In genomic region chr17:45319239-45319703, GRCh38 we compare ENCODE assay signal across 11 cellular contexts. TPM values are rescaled to one million over a fixed set of nuclear protein-coding genes. Genes with fewer than 3 reads are reported as not detected.
DNase-seq lines count a peak whose midpoint lies in the region; ATAC-seq, FAIRE-seq and TF ChIP-seq lines count a peak whose summit lies in the region.
"Had no signal": no experiment of that assay in that cellular context is flagged by ENCODE, and none has a peak within 500 bp of the region (broad histone marks: within the 10 kb centered on the region; RNA-seq: fewer than 3 reads in every experiment).

No MANE protein-coding gene starts in this region.

- H3K36me3 Mint-ChIP-seq in GM23338 (ENCODE audit: low read depth), result no peaks in the 10 kb centered on the region

- no peak for ATAC-seq in GM23338
- ATAC-seq in esophagus mucosa, result peak; percentile 11
- ATAC-seq in left lobe of liver, result no peak
- no peak for ATAC-seq in GM19455 (IDR thresholded peaks at IDR 0.05; ENCODE audit: unreplicated experiment)
- ATAC-seq: psoas muscle had no signal

- H3K27ac ChIP-seq in GM23338 (ENCODE audit: low read depth) (no peak overlapping the region), SJSA1 (peak overlapping the region; percentile 86), rectal smooth muscle tissue (ENCODE audit: low read depth, low read length) (peak overlapping the region; percentile 47), kidney (ENCODE audit: low read depth in 2 of 2, low read length in 2 of 2) (peak overlapping the region in 1 of 2 donors; percentile 7)
- H3K27ac ChIP-seq: psoas muscle had no signal

- no peaks in the 10 kb centered on the region for H3K9me2 ChIP-seq in GM23338 (ENCODE audit: insufficient read depth)

- peaks cover 13% of the 10 kb centered on the region for H3K27me3 Mint-ChIP-seq in GM23338 (ENCODE audit: insufficient read depth, low read depth, poor library complexity)

- H3K4me1 ChIP-seq in GM23338 (ENCODE audit: insufficient read depth) (peaks cover 25% of the 10 kb centered on the region), SJSA1 (replicated peaks) (peaks cover 60% of the 10 kb centered on the region), rectal smooth muscle tissue (ENCODE audit: control insufficient read depth, insufficient read depth, low read length) (peaks cover 44% of the 10 kb centered on the region), kidney (ENCODE audit: control insufficient read depth in 1 of 2, insufficient read depth in 1 of 2, low read depth in 1 of 2, low read length in 2 of 2) (peaks cover 11 to 18% of the 10 kb centered on the region in 2 donors)

- H3K9me3 Mint-ChIP-seq in GM23338, result no peaks in the 10 kb centered on the region

- H3K9me3 ChIP-seq in SJSA1 (replicated peaks) (no peaks in the 10 kb centered on the region), kidney (ENCODE audit: control insufficient read depth in 1 of 2, low read length in 2 of 2) (no peaks in the 10 kb centered on the region)
- H3K9me3 ChIP-seq: psoas muscle had no signal

- H2AFZ ChIP-seq in GM23338, result no peak overlapping the region

- intact Hi-C loops in kidney (cut with DNase I), result no loop called here

- no peak overlapping the region for H3K4me2 ChIP-seq in GM23338

- H3K79me2 ChIP-seq in GM23338 (replicated peaks; ENCODE audit: insufficient read depth), result peaks cover 19% of the 10 kb centered on the region

- peak overlapping the region; percentile 39; the same call in 1 of the 3 replicates for H3K4me3 Mint-ChIP-seq in GM23338

- no peak for DNase-seq in GM23338 (ENCODE audit: low spot score)
- no peak for DNase-seq in SJSA1 (ENCODE audit: low read depth in 1 of 2, low spot score in 2 of 2)
- DNase-seq in left lobe of liver (ENCODE audit: low spot score), result no peak
- no peak for DNase-seq in SKM-1 treated with dmso at 0.1 percent for 144 hours (lab: John Stamatoyannopoulos, UW; ENCODE audit: unreplicated experiment)
- DNase-seq in kidney, result no peak
- DNase-seq: NCI-H2107, psoas muscle had no signal

- H3K27me3 ChIP-seq in GM23338 (ENCODE audit: insufficient read depth), result peaks cover 17% of the 10 kb centered on the region
- H3K27me3 ChIP-seq in SJSA1 (replicated peaks), result no peaks in the 10 kb centered on the region
- H3K27me3 ChIP-seq in rectal smooth muscle tissue (ENCODE audit: control insufficient read depth, insufficient read depth, low read length), result no peaks in the 10 kb centered on the region

- no peak for FAIRE-seq in kidney (lab: Jason Lieb, UNC)

- H3K9ac ChIP-seq in rectal smooth muscle tissue (ENCODE audit: low read length) (no peak overlapping the region), kidney (ENCODE audit: low read length in 2 of 2) (no peak overlapping the region)

- H3K27ac Mint-ChIP-seq in GM23338, result no peak overlapping the region

- peaks cover 12% of the 10 kb centered on the region for H4K20me1 ChIP-seq in GM23338 (replicated peaks; ENCODE audit: insufficient read depth)

- no peaks in the 10 kb centered on the region for H3K36me3 ChIP-seq in GM23338 (ENCODE audit: insufficient read depth)
- peaks cover 12% of the 10 kb centered on the region for H3K36me3 ChIP-seq in SJSA1
- H3K36me3 ChIP-seq in rectal smooth muscle tissue (ENCODE audit: control insufficient read depth, insufficient read depth, low read length), result no peaks in the 10 kb centered on the region
- no peaks in the 10 kb centered on the region for H3K36me3 ChIP-seq in kidney (ENCODE audit: control insufficient read depth in 1 of 2, insufficient read depth in 2 of 2, low read length in 2 of 2)

- peaks cover 17% of the 10 kb centered on the region for H3K4me1 Mint-ChIP-seq in GM23338

- H3F3A ChIP-seq in GM23338 (replicated peaks; ENCODE audit: low read depth), result peaks cover 18% of the 10 kb centered on the region

- TF ChIP-seq CTCF in GM23338 (conservative IDR thresholded peaks at IDR 0.05; ENCODE audit: low read depth in 2 of 2), result no peak
- no peak for TF ChIP-seq CTCF in kidney (IDR thresholded peaks at IDR 0.05; ENCODE audit: borderline replicate concordance, extremely low read depth, insufficient read depth)

- H3K4me3 ChIP-seq in GM23338 (no peak overlapping the region), SJSA1 (no peak overlapping the region), rectal smooth muscle tissue (ENCODE audit: low read length) (no peak overlapping the region), kidney (ENCODE audit: low read length in 2 of 2) (no peak overlapping the region)
- H3K4me3 ChIP-seq: psoas muscle had no signal

TF ChIP-seq in GM23338, 12 proteins besides CTCF, POLR2A, EP300 and RAD21 (continues in another document):
- TF ChIP-seq ZNF331 (CRISPR knock-in tag; IDR thresholded peaks at IDR 0.05; ENCODE audit: low read depth) (no peak), REST (IDR thresholded peaks at IDR 0.05; ENCODE audit: unreplicated experiment) (no peak), ZNF114 (CRISPR knock-in tag; IDR thresholded peaks at IDR 0.05) (no peak), STAT1 (IDR thresholded peaks at IDR 0.05; ENCODE audit: unreplicated experiment) (no peak), ETS1 (IDR thresholded peaks at IDR 0.05) (no peak)

RNA-seq across cellular contexts. Expression of gene MAP3K14, which starts 2.5 kb away (rescaled TPM):
- 3.9 and 4.9 TPM in 2 replicates for total RNA-seq in GM23338 (2014; rRNA removed; shearing (Covaris generic))
- polyA plus RNA-seq in GM23338 (2016; fragmentation: Nextera tagmentation; extraction: Ambion mirVana) (1.3 and 1.4 TPM in 2 replicates), kidney (ENCODE audit: insufficient read depth, low read depth, low replicate concordance) (7.6 TPM)
- total RNA-seq in SJSA1 (2014; rRNA removed; shearing (Covaris generic)), result 3.7 and 5.5 TPM in 2 replicates
- total RNA-seq in esophagus mucosa (6.3 TPM), left lobe of liver (6.9 TPM), kidney (24.5 TPM)

RNA-seq across cellular contexts. Expression of gene SPATA32, which starts 57.4 kb away (rescaled TPM):
- not detected in 2 replicates for total RNA-seq in GM23338 (2014; rRNA removed; shearing (Covaris generic))
- 0.23 TPM in 1 of 2 replicates, not detected in the other for polyA plus RNA-seq in GM23338 (2016; fragmentation: Nextera tagmentation; extraction: Ambion mirVana)
- not detected in 2 replicates for total RNA-seq in SJSA1 (2014; rRNA removed; shearing (Covaris generic))
- total RNA-seq in esophagus mucosa, result 0.24 TPM
- not detected for total RNA-seq in left lobe of liver
- total RNA-seq in kidney, result not detected
- not detected for polyA plus RNA-seq in kidney (ENCODE audit: insufficient read depth, low read depth, low replicate concordance)
- total RNA-seq: temporal lobe had no signal
- polyA plus RNA-seq: psoas muscle had no signal
